Comparison of ENCODE assay signal across 1 cellular context in genomic region chr11:45859661-45860140, GRCh38.
A peak's percentile ranks its signal among the peaks of the same experiment; 100 is the strongest.
TF ChIP-seq lines count a peak whose summit lies in the region.

No MANE protein-coding gene starts in this region.

TF ChIP-seq in HEK293, 187 proteins besides CTCF, POLR2A, EP300 and RAD21 (continued from another document):
- TF ChIP-seq INSM2 (tag by site-specific recombination; IDR thresholded peaks at IDR 0.05) (no peak), ZNF768 (tag by site-specific recombination; IDR thresholded peaks at IDR 0.05) (no peak), SALL2 (tag by site-specific recombination; IDR thresholded peaks at IDR 0.05; ENCODE audit: borderline replicate concordance) (no peak), HIC1 (tag by site-specific recombination; IDR thresholded peaks at IDR 0.05) (no peak), ZNF133 (tag by site-specific recombination; IDR thresholded peaks at IDR 0.05) (no peak), ZNF239 (tag by site-specific recombination; IDR thresholded peaks at IDR 0.05) (no peak), ZBTB8A (tag by site-specific recombination; IDR thresholded peaks at IDR 0.05) (no peak), ZNF701 (tag by site-specific recombination; IDR thresholded peaks at IDR 0.05) (no peak), ZSCAN16 (tag by site-specific recombination; IDR thresholded peaks at IDR 0.05) (no peak), ZNF48 (tag by site-specific recombination; IDR thresholded peaks at IDR 0.05) (no peak), ZNF76 (tag by site-specific recombination; IDR thresholded peaks at IDR 0.05; ENCODE audit: borderline replicate concordance, low read depth) (no peak), TRIM28 (IDR thresholded peaks at IDR 0.05; ENCODE audit: borderline replicate concordance, low read length) (no peak), ZNF610 (tag by site-specific recombination; IDR thresholded peaks at IDR 0.05; ENCODE audit: borderline replicate concordance) (no peak), ZEB2 (tag by site-specific recombination; IDR thresholded peaks at IDR 0.05) (no peak), ZIC2 (tag by site-specific recombination; IDR thresholded peaks at IDR 0.05) (peak; percentile 91), ZNF785 (tag by site-specific recombination; IDR thresholded peaks at IDR 0.05) (no peak), ZNF292 (tag by site-specific recombination; IDR thresholded peaks at IDR 0.05; ENCODE audit: borderline replicate concordance, low read depth) (no peak), ZNF555 (tag by site-specific recombination; conservative IDR thresholded peaks at IDR 0.05) (no peak), KLF10 (tag by site-specific recombination; IDR thresholded peaks at IDR 0.05) (no peak), ZNF398 (tag by site-specific recombination; IDR thresholded peaks at IDR 0.05) (0 out of 2 replicates have a peak, but pooled peaks have one; percentile 16), ZNF664 (tag by site-specific recombination; IDR thresholded peaks at IDR 0.05) (no peak), ZNF623 (tag by site-specific recombination; IDR thresholded peaks at IDR 0.05) (no peak), PRDM1 (tag by site-specific recombination; IDR thresholded peaks at IDR 0.05) (no peak), ZNF600 (tag by site-specific recombination; IDR thresholded peaks at IDR 0.05) (no peak), ZNF645 (tag by site-specific recombination; IDR thresholded peaks at IDR 0.05) (no peak), ATF2 (tag by site-specific recombination; IDR thresholded peaks at IDR 0.05; ENCODE audit: low read depth) (no peak), ZNF350 (tag by site-specific recombination; IDR thresholded peaks at IDR 0.05) (no peak), ZNF433 (tag by site-specific recombination; IDR thresholded peaks at IDR 0.05; ENCODE audit: low read depth) (no peak), ZXDB (tag by site-specific recombination; IDR thresholded peaks at IDR 0.05) (peak; percentile 49), BCL11A (tag by site-specific recombination; IDR thresholded peaks at IDR 0.05; ENCODE audit: low read depth) (no peak), PRDM10 (tag by site-specific recombination; IDR thresholded peaks at IDR 0.05) (peak; percentile 88), ZBTB44 (tag by site-specific recombination; IDR thresholded peaks at IDR 0.05) (peak; percentile 50; the same call in 1 of the 2 replicates), ZNF571 (tag by site-specific recombination; IDR thresholded peaks at IDR 0.05) (no peak), ZNF362 (tag by site-specific recombination; IDR thresholded peaks at IDR 0.05) (no peak)
